Comparison of ENCODE assay signal across 8 cellular contexts in genomic region chr7:100345288-100345672, GRCh38. TPM values are rescaled to one million over a fixed set of nuclear protein-coding genes. Genes with fewer than 3 reads are reported as not detected.
DNase-seq lines count a peak whose midpoint lies in the region; ATAC-seq and TF ChIP-seq lines count a peak whose summit lies in the region.
"Not testable (repeated sequence)": the region's sequence is repeated elsewhere in the genome, so short reads cannot be mapped to it uniquely, and the experiment has no call there.

No MANE protein-coding gene starts in this region.

- H2AFZ ChIP-seq in Karpas-422 (ENCODE audit: low read length), result not testable (repeated sequence)

- not testable (repeated sequence) for H3K27me3 ChIP-seq in Karpas-422 (ENCODE audit: low read length)

- not testable (repeated sequence) for H3K9me2 ChIP-seq in Karpas-422 (replicated peaks; ENCODE audit: insufficient read depth, low read length)

- H3K79me2 ChIP-seq in Karpas-422 (ENCODE audit: low read length), result peaks cover 12% of the 10 kb centered on the region; the same call in 1 of the 2 replicates

- peak overlapping the region; percentile 54 to 88 (median 74) for H3K4me3 Mint-ChIP-seq in naive thymus-derived CD8-positive, alpha-beta T cell

- H3K9ac ChIP-seq in Karpas-422 (ENCODE audit: low read length), result not testable (repeated sequence)

- H3K9me3 Mint-ChIP-seq in naive thymus-derived CD8-positive, alpha-beta T cell, result not testable (repeated sequence)

- peak; percentile 17 for ATAC-seq in GM21737 (IDR thresholded peaks at IDR 0.05; ENCODE audit: unreplicated experiment)
- ATAC-seq in naive thymus-derived CD8-positive, alpha-beta T cell, result peak; percentile 64 to 69

- POLR2A ChIA-PET in naive thymus-derived CD8-positive, alpha-beta T cell (lab: Charles Lee), result interaction anchor here (0.6 to 1.6 kb wide), 5 partner anchors 83 to 860 kb away, joined by 3 to 5 read pairs (median 4); partner anchors contain the start of genes PPP1R35, PVRIG and ZCWPW1

- H3K27me3 Mint-ChIP-seq in naive thymus-derived CD8-positive, alpha-beta T cell, result not testable (repeated sequence)

- peak overlapping the region; percentile 87 to 100 (median 98) for H3K27ac Mint-ChIP-seq in naive thymus-derived CD8-positive, alpha-beta T cell

- H3K36me3 Mint-ChIP-seq in naive thymus-derived CD8-positive, alpha-beta T cell, result peaks cover 0 to 75% (median 6%) of the 10 kb centered on the region in 3 donors

- H3K36me3 ChIP-seq in Karpas-422 (ENCODE audit: insufficient read depth, low read length), result peaks cover 34% of the 10 kb centered on the region

- H3K4me3 ChIP-seq in Karpas-422 (ENCODE audit: low read length); epithelial cell of esophagus (ENCODE audit: low read length): not testable (repeated sequence)

- peak overlapping the region; percentile 29 for H3K27ac ChIP-seq in Karpas-422 (ENCODE audit: low read length)

- peaks cover 23% of the 10 kb centered on the region for H3K4me1 ChIP-seq in Karpas-422 (ENCODE audit: low read length)

- peaks cover 7 to 35% (median 27%) of the 10 kb centered on the region in 4 donors for H3K4me1 Mint-ChIP-seq in naive thymus-derived CD8-positive, alpha-beta T cell

- H4K20me1 ChIP-seq in Karpas-422 (ENCODE audit: insufficient read depth, low read depth, low read length), result not testable (repeated sequence)

- not testable (repeated sequence) for H3K9me3 ChIP-seq in Karpas-422 (ENCODE audit: low read length)

- H3K4me2 ChIP-seq in Karpas-422 (ENCODE audit: low read depth, low read length, poor library complexity, severe bottlenecking), result peak overlapping the region; percentile 73

- DNase-seq in Daoy (ENCODE audit: low read depth), result peak; percentile 82
- DNase-seq in Karpas-422, result peak; percentile 74
- peak; percentile 78 for DNase-seq in RKO (ENCODE audit: low spot score)
- peak; percentile 51 for DNase-seq in activated T-cell treated with anti-CD3 and anti-CD28 coated beads for 4 hours
- DNase-seq in epithelial cell of esophagus (ENCODE audit: low read depth), result peak; percentile 58
- peak; percentile 43 to 78 (median 60) for DNase-seq in naive thymus-derived CD8-positive, alpha-beta T cell
- DNase-seq in stimulated activated naive CD4-positive, alpha-beta T cell treated with Interleukin-2 at 50 U/mL for 16 hours (lab: John Stamatoyannopoulos, UW), result peak; percentile 28

- peak; percentile 46 for TF ChIP-seq CTCF in epithelial cell of esophagus (IDR thresholded peaks at IDR 0.05; ENCODE audit: insufficient read depth, low read depth, low read length, missing control alignments)

RNA-seq across cellular contexts. Expression of gene PILRB, which starts 12.6 kb away (rescaled TPM):
- total RNA-seq in Daoy (2014; rRNA removed; shearing (Covaris generic)), result 15.6 and 24.5 TPM in 2 replicates
- 58.9 and 98.2 TPM in 2 replicates for total RNA-seq in Karpas-422 (2014; rRNA removed; shearing (Covaris generic); ENCODE audit: low replicate concordance)
- 100 to 1,000 TPM; 129 to 130 TPM for total RNA-seq in naive thymus-derived CD8-positive, alpha-beta T cell
- 10 to 100 TPM in 1 of 3 donors, 1 to 10 TPM in 2; 2.5 to 14.6 (median 3.3) TPM for polyA plus RNA-seq in naive thymus-derived CD8-positive, alpha-beta T cell

RNA-seq across cellular contexts. Expression of gene PILRA, which starts 28.0 kb away (rescaled TPM):
- 0.69 TPM in 1 of 2 replicates, not detected in the other for total RNA-seq in Daoy (2014; rRNA removed; shearing (Covaris generic))
- total RNA-seq in Karpas-422 (2014; rRNA removed; shearing (Covaris generic); ENCODE audit: low replicate concordance), result 2.3 and 2.4 TPM in 2 replicates
- 10 to 100 TPM in 1 of 2 experiments, 1 to 10 TPM in 1; 8.6 to 10.6 TPM for total RNA-seq in naive thymus-derived CD8-positive, alpha-beta T cell
- polyA plus RNA-seq in naive thymus-derived CD8-positive, alpha-beta T cell, result under 1 TPM; 0.35 to 0.63 (median 0.60) TPM

RNA-seq across cellular contexts. Expression of gene SPDYE3, which starts 37.8 kb away (rescaled TPM):
- total RNA-seq in Daoy (2014; rRNA removed; shearing (Covaris generic)), result not detected in 2 replicates
- total RNA-seq in Karpas-422 (2014; rRNA removed; shearing (Covaris generic); ENCODE audit: low replicate concordance), result not detected in 2 replicates
- not detected for total RNA-seq in naive thymus-derived CD8-positive, alpha-beta T cell
- polyA plus RNA-seq in naive thymus-derived CD8-positive, alpha-beta T cell, result 10 to 100 TPM in 1 of 3 donors, 1 to 10 TPM in 2; 4.8 to 10.9 (median 7.7) TPM

Comparison
In these comparisons a context has a peak if more than half of its experiments do, and no peak if none do; other contexts are left out.
1. DNase-seq: peak in every context shown above with its lines; median percentile 82 in Daoy; 78 in RKO; 74 in Karpas-422; 60 in naive thymus-derived CD8-positive, alpha-beta T cell; 58 in epithelial cell of esophagus; 51 in activated T-cell treated with anti-CD3 and anti-CD28 coated beads for 4 hours; 28 in stimulated activated naive CD4-positive, alpha-beta T cell treated with Interleukin-2 at 50 U/mL for 16 hours.